8 cellular contexts compared by ENCODE assay signal in genomic region chr20:51480507-51481270, GRCh38.
DNase-seq lines count a peak whose midpoint lies in the region; ATAC-seq and TF ChIP-seq lines count a peak whose summit lies in the region.

No MANE protein-coding gene starts in this region.

- H3K27me3 ChIP-seq in CD4-positive, CD25-positive, alpha-beta regulatory T cell (ENCODE audit: control insufficient read depth, insufficient read depth, low read length): no peaks in the 10 kb centered on the region
- H3K27me3 ChIP-seq in ovary: no peaks in the 10 kb centered on the region

- peak overlapping the region; percentile 10 to 83 (median 73) for H3K4me3 Mint-ChIP-seq in CD4-positive, CD25-positive, alpha-beta regulatory T cell
- H3K4me3 Mint-ChIP-seq in activated naive CD8-positive, alpha-beta T cell: peak overlapping the region; percentile 77

- H3K4me3 ChIP-seq in CD4-positive, CD25-positive, alpha-beta regulatory T cell (ENCODE audit: low read depth, low read length): peak overlapping the region; percentile 57
- no peak overlapping the region for H3K4me3 ChIP-seq in ovary

- TF ChIP-seq POLR2A in ovary (IDR thresholded peaks at IDR 0.05): no peak

- peaks cover 0 to 3% of the 10 kb centered on the region in 2 experiments for H3K9me3 ChIP-seq in CD4-positive, CD25-positive, alpha-beta regulatory T cell (ENCODE audit: control insufficient read depth in 2 of 2, low read length in 2 of 2)
- H3K9me3 ChIP-seq in ovary: no peaks in the 10 kb centered on the region

- peaks cover 38 to 79% (median 53%) of the 10 kb centered on the region in 4 donors for H3K4me1 Mint-ChIP-seq in CD4-positive, CD25-positive, alpha-beta regulatory T cell
- H3K4me1 Mint-ChIP-seq in activated naive CD8-positive, alpha-beta T cell (ENCODE audit: low read depth): peaks cover 81% of the 10 kb centered on the region

- H3K27ac Mint-ChIP-seq in CD4-positive, CD25-positive, alpha-beta regulatory T cell: peak overlapping the region; percentile 70 to 91 (median 87)
- peak overlapping the region; percentile 93 for H3K27ac Mint-ChIP-seq in activated naive CD8-positive, alpha-beta T cell

- intact Hi-C loops in cardiac septum (cut with DNase I) (no loop called here), ovary (cut with DNase I) (no loop called here)

- no peaks in the 10 kb centered on the region for H3K27me3 Mint-ChIP-seq in CD4-positive, CD25-positive, alpha-beta regulatory T cell
- no peaks in the 10 kb centered on the region for H3K27me3 Mint-ChIP-seq in activated naive CD8-positive, alpha-beta T cell

- 88 to 90% (median 89%) methylated on average over 14 of the region's 14 CpGs for WGBS in ovary, 3 donors

- no peak for TF ChIP-seq CTCF in ovary (IDR thresholded peaks at IDR 0.05)

- H3K36me3 ChIP-seq in CD4-positive, CD25-positive, alpha-beta regulatory T cell (ENCODE audit: control insufficient read depth, insufficient read depth, low read length): peaks cover 26% of the 10 kb centered on the region
- no peaks in the 10 kb centered on the region for H3K36me3 ChIP-seq in ovary

- TF ChIP-seq EP300 in ovary (IDR thresholded peaks at IDR 0.05): no peak

- ATAC-seq in CD4-positive, CD25-positive, alpha-beta regulatory T cell (ENCODE audit: low read depth in 2 of 2): peak; percentile 47 to 53
- ATAC-seq in GM21360 (IDR thresholded peaks at IDR 0.05; ENCODE audit: unreplicated experiment): peak; percentile 76
- ATAC-seq in HG03521 (IDR thresholded peaks at IDR 0.05; ENCODE audit: unreplicated experiment): peak; percentile 50

- DNase-seq in CD4-positive, CD25-positive, alpha-beta regulatory T cell: peak in 1 of 3 donors; percentile 40
- DNase-seq in cardiac septum (ENCODE audit: low spot score): no peak
- DNase-seq in T1000 (lab: John Stamatoyannopoulos, UW): no peak
- no peak for DNase-seq in ovary
- DNase-seq in NCI-H748 treated with DMSO at 0.1 percent for 48 hours (lab: John Stamatoyannopoulos, UW): no peak

- H3K9me3 Mint-ChIP-seq in CD4-positive, CD25-positive, alpha-beta regulatory T cell: peaks cover 0 to 1% (median 0%) of the 10 kb centered on the region in 7 donors
- H3K9me3 Mint-ChIP-seq in activated naive CD8-positive, alpha-beta T cell (ENCODE audit: low read depth): no peaks in the 10 kb centered on the region

- H3K27ac ChIP-seq in CD4-positive, CD25-positive, alpha-beta regulatory T cell (ENCODE audit: insufficient read depth, low read length, poor library complexity, severe bottlenecking): peak overlapping the region; percentile 21
- no peak overlapping the region for H3K27ac ChIP-seq in ovary

- peaks cover 23% of the 10 kb centered on the region for H3K4me1 ChIP-seq in CD4-positive, CD25-positive, alpha-beta regulatory T cell (ENCODE audit: control insufficient read depth, insufficient read depth, low read length, poor library complexity, severe bottlenecking)
- no peaks in the 10 kb centered on the region for H3K4me1 ChIP-seq in ovary (ENCODE audit: insufficient read depth)

- H3K36me3 Mint-ChIP-seq in CD4-positive, CD25-positive, alpha-beta regulatory T cell: peaks cover 32% of the 10 kb centered on the region
- H3K36me3 Mint-ChIP-seq in activated naive CD8-positive, alpha-beta T cell: peaks cover 35% of the 10 kb centered on the region
